1 cellular context compared by ENCODE assay signal in the genomic region with DNA sequence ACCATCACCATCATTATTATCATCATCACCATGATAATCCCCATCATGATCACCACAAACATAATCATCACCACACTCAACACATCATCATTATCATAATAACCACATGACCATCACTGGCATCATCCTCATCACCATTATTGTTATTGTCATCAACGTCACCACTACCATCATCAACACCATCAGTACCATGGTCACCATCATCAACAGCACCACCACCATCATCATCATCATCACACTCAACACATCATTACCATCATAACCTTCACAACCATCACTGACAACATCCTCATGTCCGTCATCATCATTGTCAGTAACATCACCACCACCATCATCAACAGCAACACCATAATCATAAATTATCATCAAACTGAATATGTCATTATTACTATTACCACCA.
A peak's percentile ranks its signal among the peaks of the same experiment; 100 is the strongest.
TF ChIP-seq lines count a peak whose summit lies in the region.

No MANE protein-coding gene starts in this region.

TF ChIP-seq in HEK293, 187 proteins besides CTCF, POLR2A, EP300 and RAD21 (continued from another document):
- TF ChIP-seq ZNF248 (tag by site-specific recombination; IDR thresholded peaks at IDR 0.05): peak; percentile 62; the same call in 1 of the 2 replicates
- no peak for TF ChIP-seq ZNF843 (tag by site-specific recombination; IDR thresholded peaks at IDR 0.05)
- TF ChIP-seq, protein P1, sequence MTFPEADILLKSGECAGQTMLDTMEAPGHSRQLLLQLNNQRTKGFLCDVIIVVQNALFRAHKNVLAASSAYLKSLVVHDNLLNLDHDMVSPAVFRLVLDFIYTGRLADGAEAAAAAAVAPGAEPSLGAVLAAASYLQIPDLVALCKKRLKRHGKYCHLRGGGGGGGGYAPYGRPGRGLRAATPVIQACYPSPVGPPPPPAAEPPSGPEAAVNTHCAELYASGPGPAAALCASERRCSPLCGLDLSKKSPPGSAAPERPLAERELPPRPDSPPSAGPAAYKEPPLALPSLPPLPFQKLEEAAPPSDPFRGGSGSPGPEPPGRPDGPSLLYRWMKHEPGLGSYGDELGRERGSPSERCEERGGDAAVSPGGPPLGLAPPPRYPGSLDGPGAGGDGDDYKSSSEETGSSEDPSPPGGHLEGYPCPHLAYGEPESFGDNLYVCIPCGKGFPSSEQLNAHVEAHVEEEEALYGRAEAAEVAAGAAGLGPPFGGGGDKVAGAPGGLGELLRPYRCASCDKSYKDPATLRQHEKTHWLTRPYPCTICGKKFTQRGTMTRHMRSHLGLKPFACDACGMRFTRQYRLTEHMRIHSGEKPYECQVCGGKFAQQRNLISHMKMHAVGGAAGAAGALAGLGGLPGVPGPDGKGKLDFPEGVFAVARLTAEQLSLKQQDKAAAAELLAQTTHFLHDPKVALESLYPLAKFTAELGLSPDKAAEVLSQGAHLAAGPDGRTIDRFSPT (tag by site-specific recombination; IDR thresholded peaks at IDR 0.05): no peak
- TF ChIP-seq, protein P2, sequence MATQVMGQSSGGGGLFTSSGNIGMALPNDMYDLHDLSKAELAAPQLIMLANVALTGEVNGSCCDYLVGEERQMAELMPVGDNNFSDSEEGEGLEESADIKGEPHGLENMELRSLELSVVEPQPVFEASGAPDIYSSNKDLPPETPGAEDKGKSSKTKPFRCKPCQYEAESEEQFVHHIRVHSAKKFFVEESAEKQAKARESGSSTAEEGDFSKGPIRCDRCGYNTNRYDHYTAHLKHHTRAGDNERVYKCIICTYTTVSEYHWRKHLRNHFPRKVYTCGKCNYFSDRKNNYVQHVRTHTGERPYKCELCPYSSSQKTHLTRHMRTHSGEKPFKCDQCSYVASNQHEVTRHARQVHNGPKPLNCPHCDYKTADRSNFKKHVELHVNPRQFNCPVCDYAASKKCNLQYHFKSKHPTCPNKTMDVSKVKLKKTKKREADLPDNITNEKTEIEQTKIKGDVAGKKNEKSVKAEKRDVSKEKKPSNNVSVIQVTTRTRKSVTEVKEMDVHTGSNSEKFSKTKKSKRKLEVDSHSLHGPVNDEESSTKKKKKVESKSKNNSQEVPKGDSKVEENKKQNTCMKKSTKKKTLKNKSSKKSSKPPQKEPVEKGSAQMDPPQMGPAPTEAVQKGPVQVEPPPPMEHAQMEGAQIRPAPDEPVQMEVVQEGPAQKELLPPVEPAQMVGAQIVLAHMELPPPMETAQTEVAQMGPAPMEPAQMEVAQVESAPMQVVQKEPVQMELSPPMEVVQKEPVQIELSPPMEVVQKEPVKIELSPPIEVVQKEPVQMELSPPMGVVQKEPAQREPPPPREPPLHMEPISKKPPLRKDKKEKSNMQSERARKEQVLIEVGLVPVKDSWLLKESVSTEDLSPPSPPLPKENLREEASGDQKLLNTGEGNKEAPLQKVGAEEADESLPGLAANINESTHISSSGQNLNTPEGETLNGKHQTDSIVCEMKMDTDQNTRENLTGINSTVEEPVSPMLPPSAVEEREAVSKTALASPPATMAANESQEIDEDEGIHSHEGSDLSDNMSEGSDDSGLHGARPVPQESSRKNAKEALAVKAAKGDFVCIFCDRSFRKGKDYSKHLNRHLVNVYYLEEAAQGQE (tag by site-specific recombination; IDR thresholded peaks at IDR 0.05): no peak
- TF ChIP-seq HOXA7 (CRISPR knock-in tag; IDR thresholded peaks at IDR 0.05; ENCODE audit: borderline replicate concordance): no peak
- TF ChIP-seq TCF7L2 (IDR thresholded peaks at IDR 0.05; ENCODE audit: borderline replicate concordance, low read depth, low read length): no peak
- no peak for TF ChIP-seq ZNF37A (tag by site-specific recombination; IDR thresholded peaks at IDR 0.05)
